Comparison of ENCODE assay signal across 1 cellular context in genomic region chr15:74555192-74555591, GRCh38.
TF ChIP-seq lines count a peak whose summit lies in the region.

No MANE protein-coding gene starts in this region.

TF ChIP-seq in WTC11, 78 proteins besides CTCF, POLR2A, EP300 and RAD21:
- TF ChIP-seq AR (CRISPR knock-in tag; IDR thresholded peaks at IDR 0.05) (no peak), NFATC4 (CRISPR knock-in tag; IDR thresholded peaks at IDR 0.05) (no peak)
TF ChIP-seq in WTC11: peak in this region for 0.
